1 cellular context compared by ENCODE assay signal in genomic region chr5:139295692-139296091, GRCh38.
TF ChIP-seq lines count a peak whose summit lies in the region.

No MANE protein-coding gene starts in this region.

TF ChIP-seq in endothelial cell of umbilical vein, 7 proteins besides CTCF, POLR2A, EP300 and RAD21 (continued from another document):
- TF ChIP-seq EZH2 (IDR thresholded peaks at IDR 0.05; ENCODE audit: borderline replicate concordance, low read depth, low read length, severe bottlenecking) (no peak), GATA2 (IDR thresholded peaks at IDR 0.05; ENCODE audit: insufficient read depth, insufficient read length, low read depth, low read length) (no peak), JUN (IDR thresholded peaks at IDR 0.05; ENCODE audit: borderline replicate concordance, insufficient read depth, insufficient read length, low read depth) (no peak), MAX (IDR thresholded peaks at IDR 0.05; ENCODE audit: insufficient read depth, insufficient read length) (no peak)
TF ChIP-seq in endothelial cell of umbilical vein: peak in this region for 0.
